11 cellular contexts compared by ENCODE assay signal in genomic region chr11:10743354-10744035, GRCh38. TPM values are rescaled to one million over a fixed set of nuclear protein-coding genes. Genes with fewer than 3 reads are reported as not detected.
A peak's percentile ranks its signal among the peaks of the same experiment; 100 is the strongest.
DNase-seq lines count a peak whose midpoint lies in the region; ATAC-seq and TF ChIP-seq lines count a peak whose summit lies in the region.
"Had no signal": no experiment of that assay in that cellular context is flagged by ENCODE, and none has a peak within 500 bp of the region (broad histone marks: within the 10 kb centered on the region; RNA-seq: fewer than 3 reads in every experiment).

No MANE protein-coding gene starts in this region.

- no peak overlapping the region for H3K9ac ChIP-seq in MM.1S (ENCODE audit: low read length)
- no peak overlapping the region for H3K9ac ChIP-seq in smooth muscle cell (ENCODE audit: low read depth)

- CTCF ChIA-PET in activated naive CD4-positive, alpha-beta T cell treated with anti-CD3 and anti-CD28 coated beads, Interleukin-2, amount 10 ng/mL, durations not matched to agents 7 days and 5 days (lab: Charles Lee): no interaction called here

- H3K4me2 ChIP-seq in MM.1S (ENCODE audit: low read depth, low read length) (peak overlapping the region; percentile 42), smooth muscle cell (no peak overlapping the region)

- H3K4me3 ChIP-seq in MM.1S (ENCODE audit: low read length) (peak overlapping the region; percentile 24; the same call in 1 of the 2 replicates), smooth muscle cell (no peak overlapping the region)
- H3K4me3 ChIP-seq: dorsolateral prefrontal cortex had no signal

- H3K27ac ChIP-seq in MM.1S (ENCODE audit: low read length) (peak overlapping the region; percentile 13; the same call in 1 of the 2 replicates), smooth muscle cell (ENCODE audit: low read depth) (no peak overlapping the region)
- H3K27ac ChIP-seq: dorsolateral prefrontal cortex, neutrophil had no signal

- peak; percentile 49 for ATAC-seq in GM19395 (IDR thresholded peaks at IDR 0.05; ENCODE audit: unreplicated experiment)

- DNase-seq in MM.1S (peak; percentile 74), smooth muscle cell (lab: John Stamatoyannopoulos, UW; ENCODE audit: unreplicated experiment) (no peak), glomerular visceral epithelial cell (ENCODE audit: extremely low spot score) (no peak)
- peak; percentile 64 for DNase-seq in activated naive CD4-positive, alpha-beta T cell treated with anti-CD3 and anti-CD28 coated beads, Interleukin-2, amount 10 ng/mL, durations not matched to agents 7 days and 5 days
- peak; percentile 16 for DNase-seq in stimulated activated CD8-positive, alpha-beta memory T cell treated with anti-CD3 and anti-CD28 coated beads, Interleukin-15, amount 100 ng/mL, for 1 hour (ENCODE audit: low read depth)
- DNase-seq in stimulated activated CD4-positive, alpha-beta T cell treated with anti-CD3 and anti-CD28 coated beads, Interleukin-4, amount 100 ng/mL, for 1 hour: no peak
- DNase-seq: dorsolateral prefrontal cortex, GF-D8, NCI-H2029 had no signal

- H3K4me1 Mint-ChIP-seq in activated naive CD4-positive, alpha-beta T cell treated with anti-CD3 and anti-CD28 coated beads, Interleukin-2, amount 10 ng/mL, durations not matched to agents 7 days and 5 days: peaks cover 39% of the 10 kb centered on the region

- H3K79me2 ChIP-seq in MM.1S (ENCODE audit: low read length) (no peaks in the 10 kb centered on the region), smooth muscle cell (ENCODE audit: low read depth) (no peaks in the 10 kb centered on the region)

- H2AFZ ChIP-seq in MM.1S (ENCODE audit: low read length) (peak overlapping the region; percentile 35; the same call in 1 of the 2 replicates), smooth muscle cell (ENCODE audit: low read depth) (no peak overlapping the region)

- no peaks in the 10 kb centered on the region for H3K36me3 Mint-ChIP-seq in activated naive CD4-positive, alpha-beta T cell treated with anti-CD3 and anti-CD28 coated beads, Interleukin-2, amount 10 ng/mL, durations not matched to agents 7 days and 5 days

- H3F3A ChIP-seq in MM.1S (ENCODE audit: insufficient read depth, low read length): peaks cover 5% of the 10 kb centered on the region; the same call in 1 of the 2 replicates
- H3F3A ChIP-seq in smooth muscle cell (ENCODE audit: low read depth): no peaks in the 10 kb centered on the region

- peak overlapping the region; percentile 40 for H3K4me3 Mint-ChIP-seq in activated naive CD4-positive, alpha-beta T cell treated with anti-CD3 and anti-CD28 coated beads, Interleukin-2, amount 10 ng/mL, durations not matched to agents 7 days and 5 days

- H3K4me1 ChIP-seq in MM.1S (ENCODE audit: low read length): peaks cover 21% of the 10 kb centered on the region
- no peaks in the 10 kb centered on the region for H3K4me1 ChIP-seq in smooth muscle cell (ENCODE audit: low read depth)

- H3K9me3 Mint-ChIP-seq in activated naive CD4-positive, alpha-beta T cell treated with anti-CD3 and anti-CD28 coated beads, Interleukin-2, amount 10 ng/mL, durations not matched to agents 7 days and 5 days: no peaks in the 10 kb centered on the region

- H3K9me3 ChIP-seq in MM.1S (replicated peaks; ENCODE audit: insufficient read depth, low read length) (no peaks in the 10 kb centered on the region), smooth muscle cell (replicated peaks; ENCODE audit: low read depth) (no peaks in the 10 kb centered on the region)
- H3K9me3 ChIP-seq: neutrophil had no signal

- peaks cover 3% of the 10 kb centered on the region for H3K27me3 Mint-ChIP-seq in activated naive CD4-positive, alpha-beta T cell treated with anti-CD3 and anti-CD28 coated beads, Interleukin-2, amount 10 ng/mL, durations not matched to agents 7 days and 5 days

- H4K20me1 ChIP-seq in MM.1S (ENCODE audit: insufficient read depth, low read length): no peaks in the 10 kb centered on the region
- no peaks in the 10 kb centered on the region for H4K20me1 ChIP-seq in smooth muscle cell (ENCODE audit: low read depth)

- no peak for TF ChIP-seq CTCF in MM.1S (IDR thresholded peaks at IDR 0.05; ENCODE audit: low read length)
- no peak for TF ChIP-seq CTCF in smooth muscle cell (IDR thresholded peaks at IDR 0.05; ENCODE audit: borderline replicate concordance, insufficient read depth, poor library complexity, severe bottlenecking)

- H3K9me2 ChIP-seq in MM.1S (replicated peaks; ENCODE audit: insufficient read depth, low read length): no peaks in the 10 kb centered on the region

- H3K36me3 ChIP-seq in MM.1S (replicated peaks; ENCODE audit: insufficient read depth, low read length): no peaks in the 10 kb centered on the region
- no peaks in the 10 kb centered on the region for H3K36me3 ChIP-seq in smooth muscle cell (ENCODE audit: low read depth)
- H3K36me3 ChIP-seq: neutrophil had no signal

- 73% methylated on average over 13 of the region's 13 CpGs for WGBS in smooth muscle cell (ENCODE audit: low lambda C conversion rate)

- peak overlapping the region; percentile 87 for H3K27ac Mint-ChIP-seq in activated naive CD4-positive, alpha-beta T cell treated with anti-CD3 and anti-CD28 coated beads, Interleukin-2, amount 10 ng/mL, durations not matched to agents 7 days and 5 days

- H3K27me3 ChIP-seq in MM.1S (replicated peaks; ENCODE audit: insufficient read depth, low read length): no peaks in the 10 kb centered on the region
- H3K27me3 ChIP-seq in smooth muscle cell (ENCODE audit: low read depth): no peaks in the 10 kb centered on the region
- H3K27me3 ChIP-seq: dorsolateral prefrontal cortex, neutrophil had no signal

RNA-seq across cellular contexts. Expression of gene CTR9, which starts 7.6 kb away (rescaled TPM):
- 27.5 and 29.3 TPM in 2 replicates for total RNA-seq in smooth muscle cell
- polyA plus RNA-seq in smooth muscle cell: 25.1 and 28.4 TPM in 2 replicates

RNA-seq across cellular contexts. Expression of gene IRAG1, which starts 49.9 kb away (rescaled TPM):
- 4.1 and 4.4 TPM in 2 replicates for total RNA-seq in smooth muscle cell
- polyA plus RNA-seq in smooth muscle cell: 2.5 and 2.9 TPM in 2 replicates

Comparison
In these comparisons a context has a peak if more than half of its experiments do, and no peak if none do; other contexts are left out.
1. DNase-seq: peak in MM.1S (single experiment), activated naive CD4-positive, alpha-beta T cell treated with anti-CD3 and anti-CD28 coated beads, Interleukin-2, amount 10 ng/mL, durations not matched to agents 7 days and 5 days (single experiment) and stimulated activated CD8-positive, alpha-beta memory T cell treated with anti-CD3 and anti-CD28 coated beads, Interleukin-15, amount 100 ng/mL, for 1 hour (single experiment); none in smooth muscle cell (single experiment), stimulated activated CD4-positive, alpha-beta T cell treated with anti-CD3 and anti-CD28 coated beads, Interleukin-4, amount 100 ng/mL, for 1 hour (single experiment) and glomerular visceral epithelial cell (single experiment).